Comparison of ENCODE assay signal across 22 cellular contexts in the genomic region with DNA sequence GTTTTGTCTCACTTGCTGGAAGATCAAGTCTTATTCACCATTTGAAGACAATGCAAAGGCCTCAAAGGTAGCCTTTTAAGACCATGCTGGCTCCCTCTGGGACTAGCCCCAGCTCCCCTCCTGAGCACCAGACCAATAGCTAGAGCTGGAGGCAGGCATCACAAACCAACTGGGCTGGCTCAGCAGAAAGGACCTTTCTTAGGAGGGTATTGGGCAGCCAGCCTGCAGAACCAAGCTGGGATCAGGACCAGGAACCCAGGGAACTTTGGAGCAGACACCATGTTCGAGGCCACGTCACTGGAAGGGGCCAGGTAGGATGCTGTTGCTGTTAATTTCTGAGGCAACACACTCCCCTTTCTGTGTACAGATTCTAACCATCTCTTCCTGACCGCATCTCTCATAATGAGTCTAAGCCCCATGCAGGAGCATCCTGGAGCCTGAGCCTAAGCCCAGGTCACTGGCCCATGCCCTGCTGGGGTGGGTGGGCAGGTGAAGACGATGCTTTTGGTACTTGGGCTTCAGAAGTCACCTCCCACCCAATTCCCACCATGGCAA.
A peak's percentile ranks its signal among the peaks of the same experiment; 100 is the strongest.
DNase-seq lines count a peak whose midpoint lies in the region; ATAC-seq, FAIRE-seq and TF ChIP-seq lines count a peak whose summit lies in the region.
"Had no signal": no experiment of that assay in that cellular context is flagged by ENCODE, and none has a peak within 500 bp of the region (broad histone marks: within the 10 kb centered on the region; RNA-seq: fewer than 3 reads in every experiment).

No MANE protein-coding gene starts in this region.

- no peaks in the 10 kb centered on the region for H3K27me3 Mint-ChIP-seq in stimulated activated memory B cell treated with anti-CD40 and anti-IgM and Interleukin-4, amounts not matched to agents 10 μg/mL and 1 μg/mL and 100 μg/mL, for 72 hours

- no peak overlapping the region for H3K9ac ChIP-seq in kidney (ENCODE audit: low read length in 2 of 2)

- no peak for FAIRE-seq in kidney (lab: Jason Lieb, UNC)
- FAIRE-seq in D721Med (lab: Jason Lieb, UNC) = no peak

- H3K4me3 ChIP-seq in RWPE2 (ENCODE audit: severe bottlenecking) (no peak overlapping the region), kidney (ENCODE audit: low read length in 2 of 2) (no peak overlapping the region), foreskin fibroblast (ENCODE audit: low read depth in 1 of 2, low read length in 2 of 2) (no peak overlapping the region)
- H3K4me3 ChIP-seq: PC-9, SK-N-MC had no signal

- H3K4me1 ChIP-seq in RWPE2 (ENCODE audit: insufficient read depth, poor library complexity, severe bottlenecking) (no peaks in the 10 kb centered on the region), kidney (ENCODE audit: control insufficient read depth in 1 of 2, insufficient read depth in 1 of 2, low read depth in 1 of 2, low read length in 2 of 2) (no peaks in the 10 kb centered on the region)

- peak; percentile 26 for DNase-seq in RWPE2 (ENCODE audit: low spot score)
- DNase-seq in kidney = peak; percentile 12
- DNase-seq in D721Med (ENCODE audit: insufficient read length, low spot score) = no peak
- DNase-seq in foreskin fibroblast = no peak
- DNase-seq: CD4-positive, CD25-positive, alpha-beta regulatory T cell; DMS 273 treated with DMSO at 0.1 percent for 48 hours; DMS79 treated with DMSO at 0.1 percent for 48 hours; H9; HFFc6; KBM-7; NCI-H1092 treated with DMSO at 0.1 percent for 48 hours; NCI-H1436 treated with DMSO at 0.1 percent for 48 hours; NCI-H1930; NCI-H2227 treated with DMSO at 0.1 percent for 48 hours; NCI-H510A; PC-9; RPMI8226; SHP77 treated with DMSO at 0.1 percent for 48 hours had no signal

- H3K36me3 Mint-ChIP-seq in stimulated activated memory B cell treated with anti-CD40 and anti-IgM and Interleukin-4, amounts not matched to agents 10 μg/mL and 1 μg/mL and 100 μg/mL, for 72 hours = no peaks in the 10 kb centered on the region
- H3K36me3 Mint-ChIP-seq: CD4-positive, CD25-positive, alpha-beta regulatory T cell had no signal

- H3K27ac Mint-ChIP-seq in stimulated activated memory B cell treated with anti-CD40 and anti-IgM and Interleukin-4, amounts not matched to agents 10 μg/mL and 1 μg/mL and 100 μg/mL, for 72 hours = peak overlapping the region; percentile 38
- H3K27ac Mint-ChIP-seq: H9, HFFc6 had no signal

- peaks cover 5% of the 10 kb centered on the region for H3K4me1 Mint-ChIP-seq in stimulated activated memory B cell treated with anti-CD40 and anti-IgM and Interleukin-4, amounts not matched to agents 10 μg/mL and 1 μg/mL and 100 μg/mL, for 72 hours
- H3K4me1 Mint-ChIP-seq: H9 had no signal

- H3K27me3 ChIP-seq in RWPE2 (ENCODE audit: insufficient read depth, poor library complexity, severe bottlenecking) = no peaks in the 10 kb centered on the region

- H3K36me3 ChIP-seq in RWPE2 (ENCODE audit: low read depth) (no peaks in the 10 kb centered on the region), kidney (ENCODE audit: control insufficient read depth in 1 of 2, insufficient read depth in 2 of 2, low read length in 2 of 2) (no peaks in the 10 kb centered on the region)

- H3K9me3 ChIP-seq in RWPE2 (ENCODE audit: severe bottlenecking) (no peaks in the 10 kb centered on the region), kidney (ENCODE audit: control insufficient read depth in 1 of 2, low read length in 2 of 2) (no peaks in the 10 kb centered on the region)

- H3K27ac ChIP-seq in RWPE2 (ENCODE audit: poor library complexity, severe bottlenecking) (no peak overlapping the region), kidney (ENCODE audit: low read depth in 2 of 2, low read length in 2 of 2) (no peak overlapping the region)
- H3K27ac ChIP-seq: PC-9, SK-N-MC had no signal

- H3K9me3 Mint-ChIP-seq in stimulated activated memory B cell treated with anti-CD40 and anti-IgM and Interleukin-4, amounts not matched to agents 10 μg/mL and 1 μg/mL and 100 μg/mL, for 72 hours = no peaks in the 10 kb centered on the region
- H3K9me3 Mint-ChIP-seq: CD4-positive, CD25-positive, alpha-beta regulatory T cell; H9; HFFc6 had no signal

- ATAC-seq in GM19438 (IDR thresholded peaks at IDR 0.05; ENCODE audit: low read depth, unreplicated experiment) (peak; percentile 51), RWPE2 (ENCODE audit: low read depth) (no peak), HG03460 (IDR thresholded peaks at IDR 0.05; ENCODE audit: unreplicated experiment) (no peak)
- ATAC-seq in stimulated activated memory B cell treated with anti-CD40 and anti-IgM and Interleukin-4, amounts not matched to agents 10 μg/mL and 1 μg/mL and 100 μg/mL, for 72 hours = no peak

- no peak overlapping the region for H3K4me3 Mint-ChIP-seq in stimulated activated memory B cell treated with anti-CD40 and anti-IgM and Interleukin-4, amounts not matched to agents 10 μg/mL and 1 μg/mL and 100 μg/mL, for 72 hours
- H3K4me3 Mint-ChIP-seq: H9, HFFc6 had no signal

- intact Hi-C loops in kidney (cut with DNase I) = no loop called here

- TF ChIP-seq CTCF in RWPE2 (IDR thresholded peaks at IDR 0.05; ENCODE audit: poor library complexity, severe bottlenecking) = no peak
- no peak for TF ChIP-seq CTCF in kidney (IDR thresholded peaks at IDR 0.05; ENCODE audit: borderline replicate concordance, extremely low read depth, insufficient read depth)
- no peak for TF ChIP-seq CTCF in D721Med (IDR thresholded peaks at IDR 0.05; ENCODE audit: insufficient read depth, missing control alignments)
- no peak for TF ChIP-seq CTCF in foreskin fibroblast (IDR thresholded peaks at IDR 0.05; ENCODE audit: low read depth, low read length)

Comparison
In these comparisons a context has a peak if more than half of its experiments do, and no peak if none do; other contexts are left out.
1. DNase-seq: peak in RWPE2 (single experiment) and kidney (single experiment); none in D721Med (single experiment) and foreskin fibroblast (0 of 2).